1 cellular context compared by ENCODE assay signal in genomic region chr3:17398959-17399551, GRCh38.
TF ChIP-seq lines count a peak whose summit lies in the region.

No MANE protein-coding gene starts in this region.

TF ChIP-seq in WTC11, 78 proteins besides CTCF, POLR2A, EP300 and RAD21 (continued from another document):
- TF ChIP-seq MLX (CRISPR knock-in tag; IDR thresholded peaks at IDR 0.05) = no peak
- no peak for TF ChIP-seq JAZF1 (CRISPR knock-in tag; IDR thresholded peaks at IDR 0.05)
- TF ChIP-seq ZNF263 (CRISPR knock-in tag; IDR thresholded peaks at IDR 0.05; ENCODE audit: low read depth) = no peak
- TF ChIP-seq IRF2 (CRISPR knock-in tag; IDR thresholded peaks at IDR 0.05; ENCODE audit: borderline replicate concordance, low read depth) = no peak
